8 cellular contexts compared by ENCODE assay signal in genomic region chr6:34223964-34224940, GRCh38. TPM values are rescaled to one million over a fixed set of nuclear protein-coding genes. Genes with fewer than 3 reads are reported as not detected.
DNase-seq lines count a peak whose midpoint lies in the region; ATAC-seq and TF ChIP-seq lines count a peak whose summit lies in the region.

No MANE protein-coding gene starts in this region.

- no peaks in the 10 kb centered on the region for H3K9me3 Mint-ChIP-seq in activated T-helper 17 cell treated with anti-CD3 and anti-CD28 coated beads, Interleukin-2, amount 50 U/mL, for 72 hours
- H3K9me3 Mint-ChIP-seq in natural killer cell: no peaks in the 10 kb centered on the region

- intact Hi-C loops in natural killer cell (cut with micrococcal nuclease): loop anchor here (1.0 kb wide), 1 partner anchor 12 kb away; the partner anchor contains the start of gene HMGA1

- H3K4me3 Mint-ChIP-seq in activated T-helper 17 cell treated with anti-CD3 and anti-CD28 coated beads, Interleukin-2, amount 50 U/mL, for 72 hours: peak overlapping the region; percentile 69
- peak overlapping the region; percentile 49 for H3K4me3 Mint-ChIP-seq in natural killer cell

- peak overlapping the region; percentile 88 for H3K27ac Mint-ChIP-seq in activated T-helper 17 cell treated with anti-CD3 and anti-CD28 coated beads, Interleukin-2, amount 50 U/mL, for 72 hours
- H3K27ac Mint-ChIP-seq in natural killer cell: peak overlapping the region; percentile 78 to 94

- DNase-seq in DMS79 (lab: John Stamatoyannopoulos, UW) (peak; percentile 63), KG1 (lab: John Stamatoyannopoulos, UW) (peak; percentile 73), RPMI7951 (ENCODE audit: low read depth) (peak; percentile 96), fibroblast of mammary gland (ENCODE audit: low read depth) (peak; percentile 95), natural killer cell (peak; percentile 95)
- peak; percentile 87 to 94 (median 91) for DNase-seq in stimulated activated naive CD4-positive, alpha-beta T cell (lab: John Stamatoyannopoulos, UW)

- peak overlapping the region; percentile 37 for H3K4me3 ChIP-seq in fibroblast of mammary gland (ENCODE audit: control insufficient read depth, low read depth, low read length)

- H3K36me3 Mint-ChIP-seq in activated T-helper 17 cell treated with anti-CD3 and anti-CD28 coated beads, Interleukin-2, amount 50 U/mL, for 72 hours (ENCODE audit: low read depth): no peaks in the 10 kb centered on the region
- no peaks in the 10 kb centered on the region for H3K36me3 Mint-ChIP-seq in natural killer cell

- ATAC-seq in GM21737 (IDR thresholded peaks at IDR 0.05; ENCODE audit: unreplicated experiment): peak; percentile 86
- peak; percentile 99 for ATAC-seq in activated T-helper 17 cell treated with anti-CD3 and anti-CD28 coated beads, Interleukin-2, amount 50 U/mL, for 72 hours (replicated peaks)
- ATAC-seq in natural killer cell: peak; percentile 92 to 99 (median 94)

- TF ChIP-seq CTCF in fibroblast of mammary gland (conservative IDR thresholded peaks at IDR 0.05; ENCODE audit: control insufficient read depth, insufficient read depth, low read depth, low read length) (no peak), natural killer cell (IDR thresholded peaks at IDR 0.05) (no peak)

- peaks cover 6% of the 10 kb centered on the region for H3K4me1 Mint-ChIP-seq in activated T-helper 17 cell treated with anti-CD3 and anti-CD28 coated beads, Interleukin-2, amount 50 U/mL, for 72 hours
- peaks cover 6% of the 10 kb centered on the region in 2 donors for H3K4me1 Mint-ChIP-seq in natural killer cell

- H3K27me3 Mint-ChIP-seq in activated T-helper 17 cell treated with anti-CD3 and anti-CD28 coated beads, Interleukin-2, amount 50 U/mL, for 72 hours: no peaks in the 10 kb centered on the region
- peaks cover 0 to 3% of the 10 kb centered on the region in 2 donors for H3K27me3 Mint-ChIP-seq in natural killer cell (ENCODE audit: low read depth in 2 of 2)

RNA-seq across cellular contexts. Expression of gene HMGA1, which starts 12.4 kb away (rescaled TPM):
- total RNA-seq in RPMI7951 (2014; rRNA removed; shearing (Covaris generic)): 361 and 398 TPM in 2 replicates
- 100 to 1,000 TPM; 203 to 389 TPM for total RNA-seq in activated T-helper 17 cell treated with anti-CD3 and anti-CD28 coated beads, Interleukin-2, amount 50 U/mL, for 72 hours
- total RNA-seq in natural killer cell: 10 to 100 TPM; 63.1 to 84.2 (median 77.3) TPM

RNA-seq across cellular contexts. Expression of gene SMIM29, which starts 24.6 kb away (rescaled TPM):
- 79.9 and 84.0 TPM in 2 replicates for total RNA-seq in RPMI7951 (2014; rRNA removed; shearing (Covaris generic))
- 10 to 100 TPM; 10.9 to 17.3 TPM for total RNA-seq in activated T-helper 17 cell treated with anti-CD3 and anti-CD28 coated beads, Interleukin-2, amount 50 U/mL, for 72 hours
- total RNA-seq in natural killer cell: 10 to 100 TPM; 30.8 to 48.0 (median 39.7) TPM

Comparison
In these comparisons a context has a peak if more than half of its experiments do, and no peak if none do; other contexts are left out.
1. Peak in every context shown above with its lines: DNase-seq, ATAC-seq and H3K4me3 ChIP-seq.